ENCODE assay signal across 15 cellular contexts in genomic region chr17:48236681-48237134, GRCh38.
A peak's percentile ranks its signal among the peaks of the same experiment; 100 is the strongest.
DNase-seq lines count a peak whose midpoint lies in the region; ATAC-seq, FAIRE-seq and TF ChIP-seq lines count a peak whose summit lies in the region.
"Had no signal": no experiment of that assay in that cellular context is flagged by ENCODE, and none has a peak within 500 bp of the region (broad histone marks: within the 10 kb centered on the region; RNA-seq: fewer than 3 reads in every experiment).

No MANE protein-coding gene starts in this region.

- DNase-seq in GM19239 (ENCODE audit: insufficient read length, low spot score): no peak
- DNase-seq in SJSA1 (ENCODE audit: low read depth in 1 of 2, low spot score in 2 of 2): peak; percentile 73 to 76
- peak; percentile 27 to 96 for DNase-seq in fibroblast of lung (ENCODE audit: low read depth in 2 of 2)
- DNase-seq in SKM-1 treated with dmso at 0.1 percent for 144 hours (lab: John Stamatoyannopoulos, UW; ENCODE audit: unreplicated experiment): no peak
- DNase-seq in cerebellar cortex (ENCODE audit: low spot score): no peak
- no peak for DNase-seq in coronary artery (ENCODE audit: low spot score)
- DNase-seq: activated CD4-positive, alpha-beta memory T cell treated with anti-CD3 and anti-CD28 coated beads for 36 hours; activated naive CD4-positive, alpha-beta T cell treated with Interleukin-2 at 50 U/mL for 16 hours; lower lobe of right lung; NCI-H2081; NK-92 treated with Interleukin-12 subunit alpha and Interleukin-12 subunit beta, amount 100 ng/mL, for 24 hours; ovary had no signal

- TF ChIP-seq CTCF in fibroblast of lung (conservative IDR thresholded peaks at IDR 0.05 in 1 of 2, IDR thresholded peaks at IDR 0.05 in 1 of 2; ENCODE audit: low read depth in 1 of 2, low read length in 2 of 2): no peak
- no peak for TF ChIP-seq CTCF in coronary artery (IDR thresholded peaks at IDR 0.05)

- no peaks in the 10 kb centered on the region for H3K79me2 ChIP-seq in ACC112 (ENCODE audit: control insufficient read depth, insufficient read depth, low read length, unreplicated experiment)
- H3K79me2 ChIP-seq in fibroblast of lung (ENCODE audit: control insufficient read depth, insufficient read depth, low read length): no peaks in the 10 kb centered on the region

- H4K20me1 ChIP-seq in fibroblast of lung (ENCODE audit: control insufficient read depth, extremely low read depth, insufficient read depth, low read length): no peaks in the 10 kb centered on the region
- H4K20me1 ChIP-seq: BLaER1 had no signal

- H3K27ac ChIP-seq in ACC112 (ENCODE audit: low read depth, low read length) (peak overlapping the region; percentile 57), SJSA1 (peak overlapping the region; percentile 23), fibroblast of lung (ENCODE audit: insufficient read depth, low read length) (no peak overlapping the region), coronary artery (no peak overlapping the region)
- H3K27ac ChIP-seq: BLaER1, lower lobe of right lung, ovary had no signal

- no peak overlapping the region for H3K4me2 ChIP-seq in fibroblast of lung (ENCODE audit: extremely low read depth, insufficient read depth, low read length)
- H3K4me2 ChIP-seq: BLaER1 had no signal

- peak; percentile 57 for FAIRE-seq in GM19239 (lab: Jason Lieb, UNC)

- H3K4me3 ChIP-seq in ACC112 (ENCODE audit: low read depth, low read length): peak overlapping the region; percentile 13; the same call in 1 of the 2 replicates
- H3K4me3 ChIP-seq in SJSA1: no peak overlapping the region
- H3K4me3 ChIP-seq in fibroblast of lung (replicated peaks in 1 of 4; ENCODE audit: control extremely low read depth in 1 of 4, insufficient read depth in 1 of 4, low read depth in 3 of 4, low read length in 4 of 4): no peak overlapping the region
- no peak overlapping the region for H3K4me3 ChIP-seq in coronary artery
- H3K4me3 ChIP-seq: BLaER1, lower lobe of right lung, ovary had no signal

- no peak overlapping the region for H3K9ac ChIP-seq in fibroblast of lung (ENCODE audit: insufficient read depth, low read length)
- H3K9ac ChIP-seq: BLaER1 had no signal

- H2AFZ ChIP-seq in ACC112 (ENCODE audit: low read length, unreplicated experiment) (no peak overlapping the region), fibroblast of lung (ENCODE audit: low read length) (no peak overlapping the region)

- peaks cover 58% of the 10 kb centered on the region for H3K4me1 ChIP-seq in ACC112 (ENCODE audit: control insufficient read depth, insufficient read depth, low read length, unreplicated experiment)
- H3K4me1 ChIP-seq in SJSA1 (replicated peaks): peaks cover 55% of the 10 kb centered on the region
- H3K4me1 ChIP-seq in fibroblast of lung (ENCODE audit: control insufficient read depth, extremely low read depth, insufficient read depth, low read length): peaks cover 12% of the 10 kb centered on the region

- H3K27me3 ChIP-seq in ACC112 (ENCODE audit: insufficient read depth, low read length) (peaks cover 1% of the 10 kb centered on the region; the same call in 1 of the 2 replicates), SJSA1 (replicated peaks) (no peaks in the 10 kb centered on the region), fibroblast of lung (ENCODE audit: control insufficient read depth, insufficient read depth, low read length) (peaks cover 6% of the 10 kb centered on the region)
- H3K27me3 ChIP-seq: BLaER1, ovary had no signal

- H3K9me3 ChIP-seq in SJSA1 (replicated peaks) (no peaks in the 10 kb centered on the region), fibroblast of lung (ENCODE audit: control insufficient read depth, insufficient read depth, low read depth, low read length) (no peaks in the 10 kb centered on the region)
- H3K9me3 ChIP-seq: BLaER1, lower lobe of right lung, ovary had no signal

- H3K36me3 ChIP-seq in ACC112 (ENCODE audit: insufficient read depth, low read length): no peaks in the 10 kb centered on the region
- H3K36me3 ChIP-seq in SJSA1: no peaks in the 10 kb centered on the region
- no peaks in the 10 kb centered on the region for H3K36me3 ChIP-seq in fibroblast of lung (ENCODE audit: control insufficient read depth, insufficient read depth, low read length)
- H3K36me3 ChIP-seq: BLaER1, lower lobe of right lung, ovary had no signal

- no peak for ATAC-seq in HG02588 (IDR thresholded peaks at IDR 0.05; ENCODE audit: unreplicated experiment)
- ATAC-seq: lower lobe of right lung had no signal

Comparison
In these comparisons a context has a peak if more than half of its experiments do, and no peak if none do; other contexts are left out.
1. H3K27ac ChIP-seq: peak in ACC112 (single experiment) and SJSA1 (single experiment); none in fibroblast of lung (single experiment) and coronary artery (0 of 2).
2. DNase-seq: peak in SJSA1 (2 of 2) and fibroblast of lung (2 of 2); none in GM19239 (single experiment), SKM-1 treated with dmso at 0.1 percent for 144 hours (single experiment), cerebellar cortex (single experiment) and coronary artery (single experiment).